2 cellular contexts compared by ENCODE assay signal in the genomic region with DNA sequence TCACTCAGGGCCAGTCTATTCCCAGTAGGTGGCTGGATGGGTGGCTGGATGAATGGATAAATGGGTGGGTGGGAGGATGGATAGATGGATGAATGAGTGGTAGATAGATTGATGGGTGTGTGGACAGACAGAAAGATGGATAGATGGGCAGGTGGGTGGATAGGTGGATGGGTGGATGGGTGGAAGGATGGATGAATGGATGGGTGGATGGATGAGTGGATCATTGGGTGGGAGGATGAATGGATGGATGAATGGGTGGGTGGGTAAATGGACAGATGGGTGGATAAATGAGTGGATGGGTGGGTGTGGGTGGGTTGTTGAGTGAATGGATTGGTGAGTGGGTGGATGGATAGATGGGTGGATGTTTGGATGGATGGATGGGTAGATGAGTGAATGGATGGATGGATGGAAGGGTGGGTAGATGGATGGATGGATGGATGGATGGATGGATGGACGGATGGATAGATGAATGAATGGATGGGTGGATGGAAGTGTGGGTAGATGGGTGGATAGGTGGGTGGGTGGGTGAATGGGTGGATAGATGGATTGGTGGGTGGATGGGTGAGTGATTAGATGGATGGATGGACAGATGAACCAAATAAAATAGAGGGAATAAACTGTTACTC.
TF ChIP-seq lines count a peak whose summit lies in the region.

No MANE protein-coding gene starts in this region.

TF ChIP-seq in HEK293, 187 proteins besides CTCF, POLR2A, EP300 and RAD21 (continued from another document):
- TF ChIP-seq ZNF148 (tag by site-specific recombination; IDR thresholded peaks at IDR 0.05; ENCODE audit: borderline replicate concordance): peak; percentile 49
- TF ChIP-seq ZNF621 (tag by site-specific recombination; IDR thresholded peaks at IDR 0.05): 0 out of 2 replicates have a peak, but pooled peaks have one; percentile 19
- TF ChIP-seq ZBTB17 (tag by site-specific recombination; IDR thresholded peaks at IDR 0.05): peak; percentile 67
- TF ChIP-seq SCRT1 (tag by site-specific recombination; IDR thresholded peaks at IDR 0.05; ENCODE audit: borderline replicate concordance): no peak
- no peak for TF ChIP-seq ZNF660 (tag by site-specific recombination; IDR thresholded peaks at IDR 0.05)
- TF ChIP-seq EGR2 (tag by site-specific recombination; IDR thresholded peaks at IDR 0.05; ENCODE audit: low read depth): peak; percentile 100
- TF ChIP-seq KLF1 (tag by site-specific recombination; IDR thresholded peaks at IDR 0.05): no peak
- TF ChIP-seq ZFHX2 (tag by site-specific recombination; conservative IDR thresholded peaks at IDR 0.05): peak; percentile 99
- TF ChIP-seq ZNF37A (tag by site-specific recombination; IDR thresholded peaks at IDR 0.05): no peak
- peak; percentile 98 for TF ChIP-seq ZNF366 (tag by site-specific recombination; conservative IDR thresholded peaks at IDR 0.05)
TF ChIP-seq in HEK293: peak in this region for 7.

TF ChIP-seq in H1, 55 proteins besides CTCF, POLR2A, EP300 and RAD21 (continued from another document):
- no peak for TF ChIP-seq CHD7 (IDR thresholded peaks at IDR 0.05; ENCODE audit: insufficient replicate concordance, low read length)
- TF ChIP-seq RBBP5 (IDR thresholded peaks at IDR 0.05; ENCODE audit: borderline replicate concordance, low read depth, low read length): no peak
- TF ChIP-seq POU5F1 (IDR thresholded peaks at IDR 0.05; ENCODE audit: low read depth, low read length): no peak
- TF ChIP-seq RNF2 (IDR thresholded peaks at IDR 0.05; ENCODE audit: borderline replicate concordance, low read depth, low read length, missing control alignments, poor library complexity, severe bottlenecking): no peak
- no peak for TF ChIP-seq NANOG (IDR thresholded peaks at IDR 0.05; ENCODE audit: insufficient read depth, low read depth, low read length, poor library complexity, severe bottlenecking)
- no peak for TF ChIP-seq HDAC6 (IDR thresholded peaks at IDR 0.05; ENCODE audit: low read depth, low read length)
